ENCODE assay signal across 8 cellular contexts in the genomic region with DNA sequence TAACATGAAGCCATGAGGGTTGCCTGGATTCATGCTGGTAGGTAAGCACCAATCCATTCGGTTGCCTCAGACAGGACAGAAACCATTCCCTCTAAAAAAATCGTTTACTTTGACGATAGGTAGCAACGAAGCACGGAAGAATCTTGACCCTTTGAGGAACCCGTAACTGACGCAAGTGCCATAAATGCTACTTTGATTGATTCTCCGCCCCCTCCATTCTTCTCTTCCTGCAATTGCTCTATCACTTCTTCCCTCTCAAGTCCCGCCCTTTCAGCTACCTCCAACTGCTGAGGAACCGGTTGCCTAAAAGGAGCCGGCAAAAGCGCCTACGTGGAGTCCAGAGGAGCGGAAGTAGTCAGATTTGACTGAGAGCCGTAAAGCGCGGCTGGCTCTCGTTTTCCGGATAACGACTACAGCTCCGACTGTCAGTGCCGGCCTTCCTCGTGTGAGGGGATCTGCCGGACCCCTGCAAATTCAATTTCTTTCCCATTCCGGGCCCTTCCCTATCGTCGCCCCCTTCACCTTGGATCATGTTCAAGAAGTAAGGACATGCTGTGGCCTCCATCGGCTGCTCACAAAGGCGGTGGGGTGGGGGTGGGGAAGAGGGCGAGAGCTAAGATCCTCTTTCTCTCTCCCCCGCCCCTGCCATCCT. TPM values are rescaled to one million over a fixed set of nuclear protein-coding genes. Genes with fewer than 3 reads are reported as not detected.
DNase-seq lines count a peak whose midpoint lies in the region; ATAC-seq and TF ChIP-seq lines count a peak whose summit lies in the region.

Gene MCTS1 (plus strand): TSS at position 395 of the 652 bp plus-strand sequence. CDS start 136 bp downstream, at position 531.

- H3K9me3 ChIP-seq in adrenal gland (replicated peaks in 1 of 3) (no peaks in the 10 kb centered on the region), heart left ventricle (no peaks in the 10 kb centered on the region)

- H3K27me3 Mint-ChIP-seq in type B pancreatic cell, result no peaks in the 10 kb centered on the region

- peak within 1 kb of the TSS; percentile 93 for H3K4me3 ChIP-seq in GM12865 (ENCODE audit: low read depth, low read length)
- peak within 1 kb of the TSS in 3 of 4 donors; percentile 28 to 66 (median 49) for H3K4me3 ChIP-seq in adrenal gland
- H3K4me3 ChIP-seq in heart left ventricle, result peak within 1 kb of the TSS; percentile 18 to 82 (median 70)

- peaks cover 0 to 15% of the 10 kb centered on the region in 2 donors for H3K4me1 ChIP-seq in adrenal gland (replicated peaks in 1 of 2)
- H3K4me1 ChIP-seq in heart left ventricle, result peaks cover 0 to 17% (median 8%) of the 10 kb centered on the region in 12 donors

- no peaks in the 10 kb centered on the region for H3K4me1 Mint-ChIP-seq in type B pancreatic cell (ENCODE audit: unreplicated experiment)

- H3K36me3 ChIP-seq in adrenal gland (replicated peaks in 1 of 2), result no peaks in the 10 kb centered on the region
- H3K36me3 ChIP-seq in heart left ventricle, result peaks cover 0 to 27% (median 11%) of the 10 kb centered on the region in 9 donors

- DNase-seq in GM12865 (ENCODE audit: low read depth), result peak; percentile 93
- DNase-seq in NCI-H1417 (lab: John Stamatoyannopoulos, UW), result peak; percentile 87 to 97 (median 96)
- peak; percentile 69 for DNase-seq in T follicular helper cell (ENCODE audit: low read depth)
- DNase-seq in adrenal gland, result peak; percentile 73 to 93 (median 87)
- peak; percentile 78 to 87 (median 85) for DNase-seq in heart left ventricle
- peak; percentile 86 for DNase-seq in pons (ENCODE audit: low spot score)
- DNase-seq in type B pancreatic cell (ENCODE audit: extremely low spot score, unreplicated experiment), result peak; percentile 73

- no peak for TF ChIP-seq CTCF in GM12865 (IDR thresholded peaks at IDR 0.05; ENCODE audit: insufficient read depth, low read depth, low read length, missing control alignments)
- TF ChIP-seq CTCF in adrenal gland (IDR thresholded peaks at IDR 0.05), result no peak
- TF ChIP-seq CTCF in heart left ventricle (IDR thresholded peaks at IDR 0.05), result no peak
- no peak for TF ChIP-seq CTCF in type B pancreatic cell (conservative IDR thresholded peaks at IDR 0.05)

- WGBS in adrenal gland, 4 donors, result 0 to 35% (median 17%) methylated on average over 6 to 31 of the region's 31 CpGs
- 0 to 45% (median 19%) methylated on average over 29 to 31 of the region's 31 CpGs for WGBS in heart left ventricle, 4 donors

- H3K27me3 ChIP-seq in adrenal gland (no peaks in the 10 kb centered on the region), heart left ventricle (no peaks in the 10 kb centered on the region)

- ATAC-seq in HG02678 (IDR thresholded peaks at IDR 0.05; ENCODE audit: unreplicated experiment) (peak; percentile 91), heart left ventricle (peak; percentile 95 to 97 (median 96))

- peak within 1 kb of the TSS; percentile 94 for H3K4me3 Mint-ChIP-seq in type B pancreatic cell

- H3K36me3 Mint-ChIP-seq in type B pancreatic cell, result peaks cover 4% of the 10 kb centered on the region

- H3K27ac Mint-ChIP-seq in type B pancreatic cell, result peak within 1 kb of the TSS; percentile 98

- H3K27ac ChIP-seq in adrenal gland (peak within 1 kb of the TSS; percentile 80 to 92 (median 83)), heart left ventricle (peak within 1 kb of the TSS; percentile 77 to 93 (median 86))

- TF ChIP-seq POLR2A in adrenal gland (IDR thresholded peaks at IDR 0.05) (peak in 1 of 2 donors; percentile 67), heart left ventricle (IDR thresholded peaks at IDR 0.05) (peak in 1 of 2 donors; percentile 48)

- intact Hi-C loops in adrenal gland (cut with DNase I), result no loop called here
- intact Hi-C loops in heart left ventricle (cut with DNase I), result loop anchor here (1.0 to 5.0 kb wide), 6 partner anchors 26 to 44 kb away; partner anchors contain the start of genes CUL4B (in 8 of the 10) and C1GALT1C1 (in 1 of the 10)

- no peaks in the 10 kb centered on the region for H3K9me3 Mint-ChIP-seq in type B pancreatic cell

RNA-seq across cellular contexts. Expression of gene MCTS1, which starts in this region (rescaled TPM):
- 10 to 100 TPM in 7 of 8 donors, 1 to 10 TPM in 1; 8.2 to 45.6 (median 32.3) TPM for total RNA-seq in adrenal gland
- polyA plus RNA-seq in adrenal gland, result 10 to 100 TPM; 32.6 to 78.2 (median 38.5) TPM
- total RNA-seq in heart left ventricle, result 10 to 100 TPM; 17.6 to 47.3 (median 34.1) TPM
- 10 to 100 TPM; 41.1 to 43.8 TPM for polyA plus RNA-seq in heart left ventricle
- total RNA-seq in type B pancreatic cell (ENCODE audit: low replicate concordance), result 43.7 and 46.1 TPM in 2 replicates

Comparison
In these comparisons a context has a peak if more than half of its experiments do, and no peak if none do; other contexts are left out.
1. Peak in every context shown above with its lines: DNase-seq, ATAC-seq, H3K4me3 ChIP-seq and H3K27ac ChIP-seq.
2. intact Hi-C loops: an anchor here in heart left ventricle (1.0 to 5.0 kb wide); none called in adrenal gland.